ENCODE assay signal across 18 cellular contexts in genomic region chr20:36183155-36183944, GRCh38. TPM values are rescaled to one million over a fixed set of nuclear protein-coding genes. Genes with fewer than 3 reads are reported as not detected.
DNase-seq lines count a peak whose midpoint lies in the region; ATAC-seq, FAIRE-seq and TF ChIP-seq lines count a peak whose summit lies in the region.
"Had no signal": no experiment of that assay in that cellular context is flagged by ENCODE, and none has a peak within 500 bp of the region (broad histone marks: within the 10 kb centered on the region; RNA-seq: fewer than 3 reads in every experiment).

No MANE protein-coding gene starts in this region.

- DNase-seq in OCI-M1 (lab: John Stamatoyannopoulos, UW) (peak; percentile 60), WTC11 (ENCODE audit: low spot score) (no peak), HepG2 (ENCODE audit: low spot score) (peak; percentile 97)
- no peak for DNase-seq in stimulated activated naive B cell treated with anti-CD40 and anti-IgM and Interleukin-4, amounts not matched to agents 10 μg/mL and 1 μg/mL and 100 μg/mL, for 72 hours
- DNase-seq: ACHN; AML-193; Calu3; CD4-positive, CD25-positive, alpha-beta regulatory T cell; DMS79 treated with DMSO at 0.1 percent for 48 hours; GOT3; NCI-H1048; NCI-H146; NCI-H2081; NCI-H82; PC-9 had no signal

- no peak overlapping the region for H2AFZ ChIP-seq in HepG2 (ENCODE audit: low read length)
- H2AFZ ChIP-seq: PC-9 had no signal

- no peak for ATAC-seq in WTC11
- peak; percentile 84 for ATAC-seq in HepG2
- no peak for ATAC-seq in stimulated activated naive B cell treated with anti-CD40 and anti-IgM and Interleukin-4, amounts not matched to agents 10 μg/mL and 1 μg/mL and 100 μg/mL, for 72 hours (replicated peaks)
- no peak for ATAC-seq in HG03135 (IDR thresholded peaks at IDR 0.05; ENCODE audit: unreplicated experiment)
- no peak for ATAC-seq in GM21381 (IDR thresholded peaks at IDR 0.05; ENCODE audit: unreplicated experiment)
- no peak for ATAC-seq in GM19463 (IDR thresholded peaks at IDR 0.05; ENCODE audit: unreplicated experiment)

- no peaks in the 10 kb centered on the region for H3K9me3 ChIP-seq in HepG2 (ENCODE audit: low read length)

- TSS peak; percentile 91 for BruUV-seq in HepG2 (replicated peaks; lab: Mats Ljungman, UMichigan)

- no peaks in the 10 kb centered on the region for H4K20me1 ChIP-seq in HepG2 (ENCODE audit: insufficient read depth, low read length)

- H3K4me1 ChIP-seq in HepG2 (ENCODE audit: insufficient read depth, low read length), result peaks cover 46% of the 10 kb centered on the region

- peaks cover 9 to 12% of the 10 kb centered on the region in 2 experiments; a peak in 3 of 5 replicates for H3K36me3 ChIP-seq in HepG2 (replicated peaks in 1 of 2; ENCODE audit: control insufficient read depth in 1 of 2, insufficient read depth in 2 of 2, low read length in 2 of 2)

- peak; percentile 63 to 76; a peak in 3 of 4 replicates for TF ChIP-seq POLR2A in HepG2 (IDR thresholded peaks at IDR 0.05; ENCODE audit: insufficient read depth in 1 of 2, low read depth in 2 of 2, low read length in 2 of 2)

- peak; percentile 96 for FAIRE-seq in HepG2 (lab: Jason Lieb, UNC)

- TF ChIP-seq CTCF in WTC11 (IDR thresholded peaks at IDR 0.05), result no peak
- TF ChIP-seq CTCF in HepG2 (CRISPR knock-in tag; IDR thresholded peaks at IDR 0.05), result no peak; the same call in 1 of the 2 replicates

- peak overlapping the region; percentile 94 for H3K27ac ChIP-seq in HepG2 (ENCODE audit: extremely low read length, insufficient read depth, low read length)
- H3K27ac ChIP-seq: PC-9 had no signal

- H3K27ac Mint-ChIP-seq in WTC11, result no peak overlapping the region
- peak overlapping the region; percentile 1 for H3K27ac Mint-ChIP-seq in stimulated activated naive B cell treated with anti-CD40 and anti-IgM and Interleukin-4, amounts not matched to agents 10 μg/mL and 1 μg/mL and 100 μg/mL, for 72 hours
- H3K27ac Mint-ChIP-seq: CD4-positive, CD25-positive, alpha-beta regulatory T cell had no signal

- in situ Hi-C loops in HepG2 (cut with HindIII; ENCODE audit: extremely low pct_ligation_motif_present, low pct_unique_long_range_greater_than_20kb), result no loop called here

- H3K9ac ChIP-seq in HepG2 (ENCODE audit: insufficient read depth, low read depth, low read length), result peak overlapping the region; percentile 72

- H3K79me2 ChIP-seq in HepG2 (ENCODE audit: insufficient read depth, low read length), result no peaks in the 10 kb centered on the region

- POLR2A ChIA-PET in WTC11 (lab: Charles Lee), result no interaction called here
- POLR2A ChIA-PET in HepG2 (lab: Yijun Ruan, JAX), result interaction anchor here (0.6 to 4.5 kb wide), 12 partner anchors 14 to 229 kb away, joined by 3 to 18 read pairs (median 4); partner anchors contain the start of gene SCAND1

- no peak for TF ChIP-seq RAD21 in HepG2 (CRISPR knock-in tag; IDR thresholded peaks at IDR 0.05)

- 46% methylated on average over 8 of the region's 8 CpGs for WGBS in HepG2 (ENCODE audit: low lambda C conversion rate)

- intact Hi-C loops in HepG2 (cut with micrococcal nuclease; ENCODE audit: unreplicated experiment), result loop anchor here (2.0 kb wide), 2 partner anchors 15 to 27 kb away; no protein-coding TSS in a partner anchor

- TF ChIP-seq EP300 in HepG2 (IDR thresholded peaks at IDR 0.05; ENCODE audit: low read depth in 2 of 2, low read length in 2 of 2) (peak; percentile 95 to 98; a peak in 3 of 4 replicates), HepG2 (CRISPR knock-in tag; IDR thresholded peaks at IDR 0.05; ENCODE audit: borderline replicate concordance) (peak; percentile 98)

- H3K36me3 Mint-ChIP-seq in WTC11, result no peaks in the 10 kb centered on the region
- no peaks in the 10 kb centered on the region for H3K36me3 Mint-ChIP-seq in stimulated activated naive B cell treated with anti-CD40 and anti-IgM and Interleukin-4, amounts not matched to agents 10 μg/mL and 1 μg/mL and 100 μg/mL, for 72 hours
- H3K36me3 Mint-ChIP-seq: CD4-positive, CD25-positive, alpha-beta regulatory T cell had no signal

- H3K27me3 ChIP-seq in HepG2 (ENCODE audit: control insufficient read depth in 1 of 2, insufficient read depth in 2 of 2, low read length in 2 of 2), result no peaks in the 10 kb centered on the region

- H3K4me2 ChIP-seq in HepG2 (ENCODE audit: low read depth, low read length), result peak overlapping the region; percentile 69
- H3K4me2 ChIP-seq: PC-9 had no signal

- H3K4me3 ChIP-seq in HepG2 (replicated peaks in 1 of 3; ENCODE audit: insufficient read depth in 1 of 3, low read depth in 2 of 3, low read length in 3 of 3), result peak overlapping the region in 1 of 3 experiments; percentile 41; a peak in 2 of 6 replicates
- H3K4me3 ChIP-seq: PC-9 had no signal

- CTCF ChIA-PET in WTC11 (lab: Charles Lee), result no interaction called here
- CTCF ChIA-PET in HepG2 (lab: Yijun Ruan, JAX; ENCODE audit: low intra/inter-chr PET ratio, low total read pairs), result no interaction called here

- no peaks in the 10 kb centered on the region for H3K9me3 Mint-ChIP-seq in WTC11
- H3K9me3 Mint-ChIP-seq in stimulated activated naive B cell treated with anti-CD40 and anti-IgM and Interleukin-4, amounts not matched to agents 10 μg/mL and 1 μg/mL and 100 μg/mL, for 72 hours, result no peaks in the 10 kb centered on the region
- H3K9me3 Mint-ChIP-seq: CD4-positive, CD25-positive, alpha-beta regulatory T cell had no signal

- H3K27me3 Mint-ChIP-seq in WTC11 (ENCODE audit: low read depth), result no peaks in the 10 kb centered on the region
- H3K27me3 Mint-ChIP-seq in stimulated activated naive B cell treated with anti-CD40 and anti-IgM and Interleukin-4, amounts not matched to agents 10 μg/mL and 1 μg/mL and 100 μg/mL, for 72 hours, result peaks cover 0 to 10% of the 10 kb centered on the region in 2 donors

- no peaks in the 10 kb centered on the region for H3K4me1 Mint-ChIP-seq in WTC11
- H3K4me1 Mint-ChIP-seq in stimulated activated naive B cell treated with anti-CD40 and anti-IgM and Interleukin-4, amounts not matched to agents 10 μg/mL and 1 μg/mL and 100 μg/mL, for 72 hours, result no peaks in the 10 kb centered on the region
- H3K4me1 Mint-ChIP-seq: CD4-positive, CD25-positive, alpha-beta regulatory T cell had no signal

- H3K4me3 Mint-ChIP-seq in WTC11, result no peak overlapping the region
- no peak overlapping the region for H3K4me3 Mint-ChIP-seq in stimulated activated naive B cell treated with anti-CD40 and anti-IgM and Interleukin-4, amounts not matched to agents 10 μg/mL and 1 μg/mL and 100 μg/mL, for 72 hours
- H3K4me3 Mint-ChIP-seq: CD4-positive, CD25-positive, alpha-beta regulatory T cell had no signal

TF ChIP-seq in HepG2, 621 proteins besides CTCF, POLR2A, EP300 and RAD21 (continues in another document):
- no peak for TF ChIP-seq ZFP37 (CRISPR knock-in tag; IDR thresholded peaks at IDR 0.05; ENCODE audit: borderline replicate concordance)
- no peak for TF ChIP-seq HDAC6 (IDR thresholded peaks at IDR 0.05; ENCODE audit: low read depth, low read length)

RNA-seq across cellular contexts. Expression of gene EPB41L1, which starts 28.8 kb away (rescaled TPM):
- 37.7 to 38.7 TPM (median 38.1 TPM) in 3 replicates for total RNA-seq in WTC11 (2021)
- 16.7 and 20.8 TPM in 2 replicates for total RNA-seq in HepG2 (2016; rRNA removed; fragmentation: Illumina TruSeq; extraction: Trizol)
- total RNA-seq in HepG2 (2016; cell fraction: cytosol; rRNA removed; fragmentation: Illumina TruSeq; extraction: Trizol; ENCODE audit: low read depth), result 17.4 and 17.7 TPM in 2 replicates
- total RNA-seq in HepG2 (2016; cell fraction: insoluble cytoplasmic fraction; rRNA removed; fragmentation: Illumina TruSeq; extraction: Trizol), result 14.4 and 18.0 TPM in 2 replicates
- total RNA-seq in HepG2 (2016; cell fraction: membrane; rRNA removed; fragmentation: Illumina TruSeq; extraction: Trizol), result 56.5 and 60.6 TPM in 2 replicates
- total RNA-seq in HepG2 (2016; cell fraction: nucleus; rRNA removed; fragmentation: Illumina TruSeq; extraction: Trizol), result 12.9 and 17.3 TPM in 2 replicates
- 39.0 and 53.0 TPM in 2 replicates for polyA plus RNA-seq in HepG2 (2011; rRNA removed)
- polyA plus RNA-seq in HepG2 (2011; cell fraction: cytosol; rRNA removed), result 32.6 and 36.6 TPM in 2 replicates
- polyA plus RNA-seq in HepG2 (2011; cell fraction: nucleus; rRNA removed), result 28.0 and 46.3 TPM in 2 replicates
- 66.5 and 66.8 TPM in 2 replicates for polyA plus RNA-seq in HepG2 (2012)
- polyA plus RNA-seq in HepG2 (2016; cell fraction: cytosol; fragmentation: Illumina TruSeq; extraction: Trizol; ENCODE audit: low read depth), result 51.2 and 58.4 TPM in 2 replicates
- 34.8 and 53.2 TPM in 2 replicates for polyA plus RNA-seq in HepG2 (2016; cell fraction: insoluble cytoplasmic fraction; fragmentation: Illumina TruSeq; extraction: Trizol; ENCODE audit: low read depth)
- polyA plus RNA-seq in HepG2 (2016; cell fraction: membrane; fragmentation: Illumina TruSeq; extraction: Trizol; ENCODE audit: low read depth), result 96.9 and 114 TPM in 2 replicates
- polyA plus RNA-seq in HepG2 (2016; cell fraction: nucleus; fragmentation: Illumina TruSeq; extraction: Trizol; ENCODE audit: insufficient read depth, low read depth), result 24.4 and 28.5 TPM in 2 replicates
- polyA minus RNA-seq in HepG2 (2011; rRNA and poly(A)+ RNA removed; ENCODE audit: low replicate concordance), result 15.0 and 50.3 TPM in 2 replicates
- polyA minus RNA-seq in HepG2 (2011; cell fraction: cytosol; rRNA and poly(A)+ RNA removed), result 28.8 and 48.7 TPM in 2 replicates
- 20.4 and 20.9 TPM in 2 replicates for polyA minus RNA-seq in HepG2 (2011; cell fraction: nucleus; rRNA and poly(A)+ RNA removed)
- polyA plus RNA-seq: CD4-positive, CD25-positive, alpha-beta regulatory T cell had no signal

RNA-seq across cellular contexts. Expression of gene AAR2, which starts 52.9 kb away (rescaled TPM):
- 22.5 to 24.9 TPM (median 24.7 TPM) in 3 replicates for total RNA-seq in WTC11 (2021)
- total RNA-seq in HepG2 (2016; rRNA removed; fragmentation: Illumina TruSeq; extraction: Trizol), result 46.2 and 56.5 TPM in 2 replicates
- 6.6 and 7.3 TPM in 2 replicates for total RNA-seq in HepG2 (2016; cell fraction: cytosol; rRNA removed; fragmentation: Illumina TruSeq; extraction: Trizol; ENCODE audit: low read depth)
- 45.1 and 55.7 TPM in 2 replicates for total RNA-seq in HepG2 (2016; cell fraction: insoluble cytoplasmic fraction; rRNA removed; fragmentation: Illumina TruSeq; extraction: Trizol)
- total RNA-seq in HepG2 (2016; cell fraction: membrane; rRNA removed; fragmentation: Illumina TruSeq; extraction: Trizol), result 15.6 and 16.1 TPM in 2 replicates
- 31.3 and 35.6 TPM in 2 replicates for total RNA-seq in HepG2 (2016; cell fraction: nucleus; rRNA removed; fragmentation: Illumina TruSeq; extraction: Trizol)
- 45.2 and 50.5 TPM in 2 replicates for polyA plus RNA-seq in HepG2 (2011; rRNA removed)
- polyA plus RNA-seq in HepG2 (2011; cell fraction: cytosol; rRNA removed), result 37.7 and 43.1 TPM in 2 replicates
- 28.8 and 29.0 TPM in 2 replicates for polyA plus RNA-seq in HepG2 (2011; cell fraction: nucleus; rRNA removed)
- polyA plus RNA-seq in HepG2 (2012), result 29.3 and 35.7 TPM in 2 replicates
- polyA plus RNA-seq in HepG2 (2016; cell fraction: cytosol; fragmentation: Illumina TruSeq; extraction: Trizol; ENCODE audit: low read depth), result 4.9 and 5.0 TPM in 2 replicates
- polyA plus RNA-seq in HepG2 (2016; cell fraction: insoluble cytoplasmic fraction; fragmentation: Illumina TruSeq; extraction: Trizol; ENCODE audit: low read depth), result 57.6 and 57.7 TPM in 2 replicates
- 9.6 and 9.7 TPM in 2 replicates for polyA plus RNA-seq in HepG2 (2016; cell fraction: membrane; fragmentation: Illumina TruSeq; extraction: Trizol; ENCODE audit: low read depth)
- polyA plus RNA-seq in HepG2 (2016; cell fraction: nucleus; fragmentation: Illumina TruSeq; extraction: Trizol; ENCODE audit: insufficient read depth, low read depth), result 41.9 and 45.1 TPM in 2 replicates
- 89.7 and 103 TPM in 2 replicates for polyA minus RNA-seq in HepG2 (2011; rRNA and poly(A)+ RNA removed; ENCODE audit: low replicate concordance)
- polyA minus RNA-seq in HepG2 (2011; cell fraction: cytosol; rRNA and poly(A)+ RNA removed), result 24.4 and 25.0 TPM in 2 replicates
- 26.8 and 34.2 TPM in 2 replicates for polyA minus RNA-seq in HepG2 (2011; cell fraction: nucleus; rRNA and poly(A)+ RNA removed)

Comparison
In these comparisons a context has a peak if more than half of its experiments do, and no peak if none do; other contexts are left out.
1. DNase-seq: peak in OCI-M1 (single experiment) and HepG2 (single experiment); none in WTC11 (single experiment) and stimulated activated naive B cell treated with anti-CD40 and anti-IgM and Interleukin-4, amounts not matched to agents 10 μg/mL and 1 μg/mL and 100 μg/mL, for 72 hours (single experiment).